Comparison of ENCODE assay signal across 19 cellular contexts in the genomic region with DNA sequence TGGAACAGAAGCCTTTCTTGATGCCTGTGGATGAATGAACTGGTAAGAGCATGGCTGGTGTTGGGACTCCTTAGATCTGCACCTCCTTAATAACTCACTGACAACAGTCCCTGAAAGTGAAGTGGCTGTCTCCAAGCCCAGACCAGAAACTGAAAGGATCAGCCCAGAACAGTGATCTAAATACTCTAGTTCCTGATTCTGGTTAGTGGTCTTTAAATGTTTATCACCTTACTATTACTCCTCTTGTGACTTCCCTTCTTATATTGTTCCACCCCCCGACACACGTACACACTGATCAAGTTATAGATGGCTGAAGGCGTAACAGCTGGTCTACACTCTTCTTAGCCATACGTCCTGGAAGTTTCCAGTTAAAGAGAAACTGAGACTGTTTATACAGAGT.
A peak's percentile ranks its signal among the peaks of the same experiment; 100 is the strongest.
DNase-seq lines count a peak whose midpoint lies in the region; ATAC-seq, FAIRE-seq and TF ChIP-seq lines count a peak whose summit lies in the region.
"Had no signal": no experiment of that assay in that cellular context is flagged by ENCODE, and none has a peak within 500 bp of the region (broad histone marks: within the 10 kb centered on the region; RNA-seq: fewer than 3 reads in every experiment).

No MANE protein-coding gene starts in this region.

- peaks cover 9% of the 10 kb centered on the region for H3K4me1 Mint-ChIP-seq in memory B cell
- H3K4me1 Mint-ChIP-seq: central memory CD8-positive, alpha-beta T cell; neural progenitor cell had no signal

- FAIRE-seq in D721Med (lab: Jason Lieb, UNC) = no peak

- no peak for TF ChIP-seq CTCF in D721Med (IDR thresholded peaks at IDR 0.05; ENCODE audit: insufficient read depth, missing control alignments)

- H3K9me3 Mint-ChIP-seq in memory B cell = no peaks in the 10 kb centered on the region
- H3K9me3 Mint-ChIP-seq: CD4-positive, alpha-beta T cell; central memory CD8-positive, alpha-beta T cell had no signal

- H3K27me3 Mint-ChIP-seq in memory B cell = peaks cover 4% of the 10 kb centered on the region

- ATAC-seq in GM19023 (IDR thresholded peaks at IDR 0.05; ENCODE audit: unreplicated experiment) (peak; percentile 71), GM21723 (IDR thresholded peaks at IDR 0.05; ENCODE audit: unreplicated experiment) (peak; percentile 91), HG03280 (IDR thresholded peaks at IDR 0.05; ENCODE audit: unreplicated experiment) (peak; percentile 65), memory B cell (ENCODE audit: low read depth) (peak; percentile 91)
- ATAC-seq: Panc1 had no signal

- no peak overlapping the region for H3K27ac Mint-ChIP-seq in memory B cell
- H3K27ac Mint-ChIP-seq: CD4-positive, alpha-beta T cell; neural progenitor cell had no signal

- H3K4me3 Mint-ChIP-seq in memory B cell = peak overlapping the region; percentile 8
- H3K4me3 Mint-ChIP-seq: CD4-positive, alpha-beta T cell; central memory CD8-positive, alpha-beta T cell; neural progenitor cell had no signal

- no peaks in the 10 kb centered on the region for H3K36me3 Mint-ChIP-seq in memory B cell
- H3K36me3 Mint-ChIP-seq: neural progenitor cell had no signal

- no peak for DNase-seq in memory B cell (ENCODE audit: low spot score in 2 of 2)
- DNase-seq in KG1 (lab: John Stamatoyannopoulos, UW) = no peak
- no peak for DNase-seq in D721Med (ENCODE audit: insufficient read length, low spot score)
- DNase-seq in GM03348 (ENCODE audit: low spot score) = no peak
- DNase-seq in T1000 (lab: John Stamatoyannopoulos, UW) = no peak
- DNase-seq: activated CD4-positive, alpha-beta T cell treated with anti-CD3 and anti-CD28 coated beads, Interleukin-2, amount 50 U/mL, for 48 hours; activated gamma-delta T cell; CD4-positive, alpha-beta T cell; GDM1; hypothalamus; left ventricle myocardium inferior; NCI-H446; T-helper 2 cell had no signal
